10 cellular contexts compared by ENCODE assay signal in the genomic region with DNA sequence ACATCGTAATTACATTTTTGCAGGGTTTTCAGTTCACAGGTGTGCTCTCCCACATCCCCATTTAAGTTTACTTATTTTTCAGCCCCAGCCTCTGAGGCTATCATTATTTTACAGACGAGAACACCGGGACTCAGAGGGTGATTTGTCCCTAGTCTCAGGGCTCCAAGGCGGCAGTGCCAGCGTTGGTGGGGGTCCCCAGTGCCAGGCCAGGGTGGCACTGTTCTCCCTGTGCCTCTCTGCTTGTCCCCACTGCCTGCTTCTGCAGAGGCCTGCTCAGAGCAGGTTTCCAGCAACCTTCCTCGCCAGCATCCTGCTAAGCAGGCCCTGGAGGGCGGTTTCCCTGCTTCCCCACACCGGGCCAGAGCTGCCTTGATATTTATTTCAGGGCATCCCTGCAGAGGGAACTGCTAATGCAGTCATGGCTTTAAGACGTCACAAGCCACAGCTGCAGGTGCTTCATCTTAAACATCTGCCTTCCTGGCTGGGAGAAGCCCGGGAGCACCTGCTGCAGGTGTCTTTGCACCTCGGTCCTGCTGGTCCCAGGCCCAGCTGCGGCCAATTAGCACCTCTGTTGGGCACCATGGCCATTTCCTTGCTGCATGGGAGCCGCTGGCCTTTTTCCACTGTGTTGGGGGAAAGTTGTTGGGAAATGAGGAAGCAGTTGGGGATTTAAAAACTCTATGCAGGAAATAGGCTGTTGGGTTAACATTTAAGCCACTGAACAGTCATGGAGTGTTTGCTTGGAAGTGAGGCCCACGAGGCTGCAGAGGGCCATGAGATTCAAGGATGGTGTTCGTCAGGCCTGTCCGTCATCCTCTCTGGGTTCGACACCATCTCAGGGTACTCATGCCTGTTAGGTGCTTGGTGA. TPM values are rescaled to one million over a fixed set of nuclear protein-coding genes. Genes with fewer than 3 reads are reported as not detected.
DNase-seq lines count a peak whose midpoint lies in the region; ATAC-seq and TF ChIP-seq lines count a peak whose summit lies in the region.
"Had no signal": no experiment of that assay in that cellular context is flagged by ENCODE, and none has a peak within 500 bp of the region (broad histone marks: within the 10 kb centered on the region; RNA-seq: fewer than 3 reads in every experiment).

No MANE protein-coding gene starts in this region.

- peak overlapping the region; percentile 85 for H3K27ac Mint-ChIP-seq in activated naive CD4-positive, alpha-beta T cell treated with anti-CD3 and anti-CD28 coated beads, Interleukin-2, amount 50 U/mL, for 24 hours
- no peak overlapping the region for H3K27ac Mint-ChIP-seq in activated naive CD4-positive, alpha-beta T cell treated with anti-CD3 and anti-CD28 coated beads, Interleukin-2, amount 10 ng/mL, durations not matched to agents 7 days and 5 days
- H3K27ac Mint-ChIP-seq in endodermal cell, result no peak overlapping the region
- peak overlapping the region; percentile 28 for H3K27ac Mint-ChIP-seq in stimulated activated memory B cell treated with anti-CD40 and anti-IgM and Interleukin-4, amounts not matched to agents 10 μg/mL and 1 μg/mL and 100 μg/mL, for 72 hours

- H3K4me1 ChIP-seq in endodermal cell (ENCODE audit: control insufficient read depth, insufficient read depth, low read length), result no peaks in the 10 kb centered on the region

- no peak overlapping the region for H3K4me3 ChIP-seq in endodermal cell (ENCODE audit: low read length)

- H3K4me3 Mint-ChIP-seq in activated naive CD4-positive, alpha-beta T cell treated with anti-CD3 and anti-CD28 coated beads, Interleukin-2, amount 50 U/mL, for 24 hours, result no peak overlapping the region
- H3K4me3 Mint-ChIP-seq in activated naive CD4-positive, alpha-beta T cell treated with anti-CD3 and anti-CD28 coated beads, Interleukin-2, amount 10 ng/mL, durations not matched to agents 7 days and 5 days, result no peak overlapping the region
- no peak overlapping the region for H3K4me3 Mint-ChIP-seq in endodermal cell
- no peak overlapping the region for H3K4me3 Mint-ChIP-seq in stimulated activated memory B cell treated with anti-CD40 and anti-IgM and Interleukin-4, amounts not matched to agents 10 μg/mL and 1 μg/mL and 100 μg/mL, for 72 hours

- peaks cover 7% of the 10 kb centered on the region for H3K36me3 Mint-ChIP-seq in activated naive CD4-positive, alpha-beta T cell treated with anti-CD3 and anti-CD28 coated beads, Interleukin-2, amount 50 U/mL, for 24 hours
- peaks cover 36% of the 10 kb centered on the region for H3K36me3 Mint-ChIP-seq in activated naive CD4-positive, alpha-beta T cell treated with anti-CD3 and anti-CD28 coated beads, Interleukin-2, amount 10 ng/mL, durations not matched to agents 7 days and 5 days
- peaks cover 3% of the 10 kb centered on the region for H3K36me3 Mint-ChIP-seq in endodermal cell (ENCODE audit: low read depth)
- H3K36me3 Mint-ChIP-seq in stimulated activated memory B cell treated with anti-CD40 and anti-IgM and Interleukin-4, amounts not matched to agents 10 μg/mL and 1 μg/mL and 100 μg/mL, for 72 hours, result peaks cover 26% of the 10 kb centered on the region

- peaks cover 4% of the 10 kb centered on the region for H3K9me3 Mint-ChIP-seq in activated naive CD4-positive, alpha-beta T cell treated with anti-CD3 and anti-CD28 coated beads, Interleukin-2, amount 50 U/mL, for 24 hours
- H3K9me3 Mint-ChIP-seq in activated naive CD4-positive, alpha-beta T cell treated with anti-CD3 and anti-CD28 coated beads, Interleukin-2, amount 10 ng/mL, durations not matched to agents 7 days and 5 days, result peaks cover 3% of the 10 kb centered on the region
- H3K9me3 Mint-ChIP-seq in endodermal cell, result peaks cover 17% of the 10 kb centered on the region
- peaks cover 3% of the 10 kb centered on the region for H3K9me3 Mint-ChIP-seq in stimulated activated memory B cell treated with anti-CD40 and anti-IgM and Interleukin-4, amounts not matched to agents 10 μg/mL and 1 μg/mL and 100 μg/mL, for 72 hours

- H3K9ac ChIP-seq in endodermal cell (ENCODE audit: extremely low read depth, low read length, poor library complexity, severe bottlenecking), result no peak overlapping the region

- ATAC-seq in stimulated activated memory B cell treated with anti-CD40 and anti-IgM and Interleukin-4, amounts not matched to agents 10 μg/mL and 1 μg/mL and 100 μg/mL, for 72 hours, result no peak
- ATAC-seq in GM21367 (IDR thresholded peaks at IDR 0.05; ENCODE audit: unreplicated experiment), result no peak
- ATAC-seq: activated CD4-positive, CD25-positive, alpha-beta regulatory T cell treated with anti-CD3 and anti-CD28 coated beads, Interleukin-2, amount 50 U/mL, for 24 hours had no signal

- no peak for DNase-seq in activated naive CD4-positive, alpha-beta T cell treated with anti-CD3 and anti-CD28 coated beads, Interleukin-2, amount 10 ng/mL, durations not matched to agents 7 days and 5 days
- DNase-seq in NCI-H2196 treated with DMSO at 0.1 percent for 48 hours (lab: John Stamatoyannopoulos, UW; ENCODE audit: unreplicated experiment) (peak; percentile 62), endodermal cell (peak; percentile 89), pons (ENCODE audit: low spot score) (no peak), GM19240 (ENCODE audit: insufficient read length, low spot score) (no peak)
- DNase-seq: stimulated activated CD4-positive, alpha-beta T cell treated with anti-CD3 and anti-CD28 coated beads, Interleukin-2, amount 100 ng/mL, for 48 hours had no signal

- TF ChIP-seq CTCF in endodermal cell (conservative IDR thresholded peaks at IDR 0.05), result no peak

- peaks cover 84% of the 10 kb centered on the region for H3K4me1 Mint-ChIP-seq in activated naive CD4-positive, alpha-beta T cell treated with anti-CD3 and anti-CD28 coated beads, Interleukin-2, amount 50 U/mL, for 24 hours
- H3K4me1 Mint-ChIP-seq in activated naive CD4-positive, alpha-beta T cell treated with anti-CD3 and anti-CD28 coated beads, Interleukin-2, amount 10 ng/mL, durations not matched to agents 7 days and 5 days, result peaks cover 66% of the 10 kb centered on the region
- peaks cover 51% of the 10 kb centered on the region for H3K4me1 Mint-ChIP-seq in endodermal cell
- H3K4me1 Mint-ChIP-seq in stimulated activated memory B cell treated with anti-CD40 and anti-IgM and Interleukin-4, amounts not matched to agents 10 μg/mL and 1 μg/mL and 100 μg/mL, for 72 hours, result peaks cover 84% of the 10 kb centered on the region

- H3K36me3 ChIP-seq in endodermal cell (ENCODE audit: control insufficient read depth, insufficient read depth, low read length), result no peaks in the 10 kb centered on the region

- no peak overlapping the region for H3K27ac ChIP-seq in endodermal cell (ENCODE audit: low read depth, low read length)

- H3K27me3 ChIP-seq in endodermal cell (ENCODE audit: control insufficient read depth, insufficient read depth, low read length, poor library complexity, severe bottlenecking), result no peaks in the 10 kb centered on the region

- CTCF ChIA-PET in activated naive CD4-positive, alpha-beta T cell treated with anti-CD3 and anti-CD28 coated beads, Interleukin-2, amount 10 ng/mL, durations not matched to agents 7 days and 5 days (lab: Charles Lee), result no interaction called here

- WGBS in endodermal cell (ENCODE audit: insufficient coverage in 1 of 2, insufficient read length in 1 of 2), 2 experiments, result 77 to 86% methylated on average over 12 to 17 of the region's 17 CpGs

- H3K9me3 ChIP-seq in endodermal cell (ENCODE audit: control insufficient read depth, low read length), result peaks cover 10% of the 10 kb centered on the region

- H3K27me3 Mint-ChIP-seq in activated naive CD4-positive, alpha-beta T cell treated with anti-CD3 and anti-CD28 coated beads, Interleukin-2, amount 50 U/mL, for 24 hours, result no peaks in the 10 kb centered on the region
- H3K27me3 Mint-ChIP-seq in activated naive CD4-positive, alpha-beta T cell treated with anti-CD3 and anti-CD28 coated beads, Interleukin-2, amount 10 ng/mL, durations not matched to agents 7 days and 5 days, result no peaks in the 10 kb centered on the region
- no peaks in the 10 kb centered on the region for H3K27me3 Mint-ChIP-seq in endodermal cell (ENCODE audit: insufficient read depth)
- H3K27me3 Mint-ChIP-seq in stimulated activated memory B cell treated with anti-CD40 and anti-IgM and Interleukin-4, amounts not matched to agents 10 μg/mL and 1 μg/mL and 100 μg/mL, for 72 hours, result no peaks in the 10 kb centered on the region

RNA-seq across cellular contexts. Expression of a gene that starts 22.8 kb away (rescaled TPM):
- 1 to 10 TPM; 6.8 to 8.1 TPM for total RNA-seq in endodermal cell
- polyA plus RNA-seq in endodermal cell (2013, experiment 1 of 2), result 17.6 TPM
- 14.0 TPM for polyA plus RNA-seq in endodermal cell (2013, experiment 2 of 2)

Comparison
In these comparisons a context has a peak if more than half of its experiments do, and no peak if none do; other contexts are left out.
1. H3K27ac Mint-ChIP-seq: peak in activated naive CD4-positive, alpha-beta T cell treated with anti-CD3 and anti-CD28 coated beads, Interleukin-2, amount 50 U/mL, for 24 hours (single experiment) and stimulated activated memory B cell treated with anti-CD40 and anti-IgM and Interleukin-4, amounts not matched to agents 10 μg/mL and 1 μg/mL and 100 μg/mL, for 72 hours (single experiment); none in activated naive CD4-positive, alpha-beta T cell treated with anti-CD3 and anti-CD28 coated beads, Interleukin-2, amount 10 ng/mL, durations not matched to agents 7 days and 5 days (single experiment) and endodermal cell (single experiment).
2. DNase-seq: peak in NCI-H2196 treated with DMSO at 0.1 percent for 48 hours (single experiment) and endodermal cell (single experiment); none in activated naive CD4-positive, alpha-beta T cell treated with anti-CD3 and anti-CD28 coated beads, Interleukin-2, amount 10 ng/mL, durations not matched to agents 7 days and 5 days (single experiment), pons (single experiment) and GM19240 (single experiment).